ENCODE assay signal across 1 cellular context in genomic region chr6:21450628-21451027, GRCh38.
TF ChIP-seq lines count a peak whose summit lies in the region.

No MANE protein-coding gene starts in this region.

TF ChIP-seq in HepG2, 621 proteins besides CTCF, POLR2A, EP300 and RAD21 (continued from another document):
- TF ChIP-seq ZNF407 (CRISPR knock-in tag; IDR thresholded peaks at IDR 0.05; ENCODE audit: not compliant biosample characterization) (no peak), ZFP82 (CRISPR knock-in tag; IDR thresholded peaks at IDR 0.05; ENCODE audit: borderline replicate concordance) (peak; percentile 53; the same call in 1 of the 2 replicates), IKZF1 (IDR thresholded peaks at IDR 0.05) (no peak), AHDC1 (CRISPR knock-in tag; IDR thresholded peaks at IDR 0.05; ENCODE audit: borderline replicate concordance) (0 out of 2 replicates have a peak, but pooled peaks have one; percentile 23), ZNF430 (CRISPR knock-in tag; IDR thresholded peaks at IDR 0.05) (0 out of 2 replicates have a peak, but pooled peaks have one; percentile 27), HBP1 (CRISPR knock-in tag; IDR thresholded peaks at IDR 0.05; ENCODE audit: low read depth) (no peak), ZNF33A (CRISPR knock-in tag; IDR thresholded peaks at IDR 0.05; ENCODE audit: borderline replicate concordance) (peak; percentile 72; the same call in 1 of the 2 replicates)
TF ChIP-seq in HepG2: peak in this region for 6.
